8 cellular contexts compared by ENCODE assay signal in genomic region chr15:91852741-91853500, GRCh38. TPM values are rescaled to one million over a fixed set of nuclear protein-coding genes. Genes with fewer than 3 reads are reported as not detected.
A peak's percentile ranks its signal among the peaks of the same experiment; 100 is the strongest.
DNase-seq lines count a peak whose midpoint lies in the region; ATAC-seq and TF ChIP-seq lines count a peak whose summit lies in the region.

No MANE protein-coding gene starts in this region.

- peak; percentile 48 for ATAC-seq in HG02678 (IDR thresholded peaks at IDR 0.05; ENCODE audit: unreplicated experiment)

- peak; percentile 22 for DNase-seq in DMS153 treated with DMSO at 0.1 percent for 48 hours (lab: John Stamatoyannopoulos, UW; ENCODE audit: unreplicated experiment)
- no peak for DNase-seq in DMS153 (lab: John Stamatoyannopoulos, UW)
- DNase-seq in NCI-H128 (lab: John Stamatoyannopoulos, UW; ENCODE audit: unreplicated experiment) = peak; percentile 25
- peak; percentile 41 to 68 (median 51) for DNase-seq in activated CD4-positive, CD25-positive, alpha-beta regulatory T cell (lab: John Stamatoyannopoulos, UW)
- DNase-seq in caudate nucleus (lab: John Stamatoyannopoulos, UW) = peak in 58 of 61 donors; percentile 17 to 92 (median 75)
- DNase-seq in islet precursor cell = peak; percentile 79
- DNase-seq in spleen = peak; percentile 94

- H3K4me3 ChIP-seq in spleen = peak overlapping the region; percentile 46 to 89 (median 67)

- H3K27ac ChIP-seq in caudate nucleus (ENCODE audit: low read depth, low read length) (peak overlapping the region; percentile 97), spleen (peak overlapping the region; percentile 53 to 99 (median 92))

- TF ChIP-seq POLR2A in spleen (IDR thresholded peaks at IDR 0.05) = no peak

- WGBS in spleen, 5 donors = 0 to 2% (median 1%) methylated on average over 36 to 70 of the region's 70 CpGs

- peaks cover 18 to 79% (median 52%) of the 10 kb centered on the region in 6 donors for H3K4me1 ChIP-seq in spleen

- no peaks in the 10 kb centered on the region for H3K36me3 ChIP-seq in spleen

- peak; percentile 48 to 90 (median 81) for TF ChIP-seq CTCF in spleen (IDR thresholded peaks at IDR 0.05 in 8 of 11, conservative IDR thresholded peaks at IDR 0.05 in 3 of 11)

- intact Hi-C loops in spleen (cut with DNase I; ENCODE audit: low total_unique reads) = loop anchor here (5.0 kb wide), 2 partner anchors 229 to 551 kb away; no protein-coding TSS in a partner anchor

- H3K27me3 ChIP-seq in spleen (replicated peaks in 1 of 7) = peaks cover 0 to 76% (median 3%) of the 10 kb centered on the region in 7 donors

- H3K9me3 ChIP-seq in spleen = no peaks in the 10 kb centered on the region

RNA-seq across cellular contexts. Expression of gene SLCO3A1, which starts 0.6 kb away (rescaled TPM):
- 10 to 100 TPM; 35.9 to 79.5 (median 56.5) TPM for total RNA-seq in spleen
- polyA plus RNA-seq in spleen = 10 to 100 TPM in 1 of 3 donors, 1 to 10 TPM in 2; 7.5 to 11.1 (median 8.0) TPM
